Comparison of ENCODE assay signal across 8 cellular contexts in the genomic region with DNA sequence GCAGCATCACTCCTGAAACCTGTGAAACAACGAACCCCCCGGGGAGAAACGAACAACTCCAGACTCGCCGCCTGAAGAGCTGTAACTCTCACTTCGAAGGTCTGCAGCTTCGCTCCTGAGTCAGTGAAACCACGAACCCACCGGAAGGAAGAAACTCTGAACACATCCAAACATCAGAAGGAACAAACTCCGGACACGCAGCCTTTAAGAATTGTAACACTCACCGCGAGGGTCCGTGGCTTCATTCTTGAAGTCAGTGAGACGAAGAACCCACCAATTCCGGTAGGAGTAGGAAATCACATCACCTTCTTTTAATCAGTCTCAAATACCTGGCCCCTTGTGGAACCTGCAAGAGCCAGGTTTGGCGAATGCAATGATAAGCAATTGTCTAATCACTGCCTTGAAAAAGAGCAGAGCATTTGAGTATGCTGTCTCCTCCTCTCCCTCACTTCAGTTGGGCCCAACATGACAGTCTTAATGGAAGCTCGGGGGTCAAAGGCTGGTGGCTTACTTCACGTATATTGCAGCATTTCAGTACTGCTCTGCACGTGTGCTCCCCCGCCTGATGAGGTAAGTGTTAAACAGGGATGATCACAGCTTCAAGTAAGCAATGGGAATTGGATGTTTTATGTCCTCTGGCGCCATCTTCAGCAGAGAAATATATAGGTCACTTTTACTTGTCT. TPM values are rescaled to one million over a fixed set of nuclear protein-coding genes. Genes with fewer than 3 reads are reported as not detected.
DNase-seq lines count a peak whose midpoint lies in the region; ATAC-seq and TF ChIP-seq lines count a peak whose summit lies in the region.

No MANE protein-coding gene starts in this region.

- TF ChIP-seq CTCF in NB4 (IDR thresholded peaks at IDR 0.05; ENCODE audit: low read depth, low read length) (peak; percentile 39), glutamatergic neuron (IDR thresholded peaks at IDR 0.05; ENCODE audit: partially characterized antibody, unreplicated experiment) (peak; percentile 38)

- peak; percentile 20 for DNase-seq in activated CD4-positive, CD25-positive, alpha-beta regulatory T cell treated with anti-CD3 and anti-CD28 coated beads, Interleukin-2, amount 50 U/mL, for 16 hours (ENCODE audit: low read depth, low spot score)
- DNase-seq in activated CD4-positive, CD25-positive, alpha-beta regulatory T cell treated with anti-CD3 and anti-CD28 coated beads, Interleukin-2, amount 50 U/mL, for 72 hours, result no peak
- peak; percentile 96 for DNase-seq in NB4 (ENCODE audit: low read depth)
- peak; percentile 48 to 82 for DNase-seq in SJCRH30
- DNase-seq in activated naive CD4-positive, alpha-beta T cell treated with anti-CD3 and anti-CD28 coated beads, Interleukin-2, amount 50 U/mL, for 16 hours, result peak; percentile 58
- no peak for DNase-seq in glutamatergic neuron
- peak; percentile 90 for DNase-seq in renal cortical epithelial cell (ENCODE audit: low read depth)

- H3K36me3 ChIP-seq in SJCRH30, result no peaks in the 10 kb centered on the region

- H3K36me3 Mint-ChIP-seq in glutamatergic neuron (ENCODE audit: unreplicated experiment), result peaks cover 4% of the 10 kb centered on the region

- H3K27me3 Mint-ChIP-seq in glutamatergic neuron (ENCODE audit: unreplicated experiment), result no peaks in the 10 kb centered on the region

- no peaks in the 10 kb centered on the region for H3K4me1 ChIP-seq in SJCRH30

- H3K4me1 Mint-ChIP-seq in glutamatergic neuron (ENCODE audit: low read depth, unreplicated experiment), result no peaks in the 10 kb centered on the region

- no peak overlapping the region for H3K27ac ChIP-seq in SJCRH30

- H3K9me3 ChIP-seq in SJCRH30 (replicated peaks), result no peaks in the 10 kb centered on the region

- TF ChIP-seq POLR2A in NB4 (IDR thresholded peaks at IDR 0.05; ENCODE audit: extremely low read depth, insufficient read length), result no peak

- ATAC-seq in HG02642 (IDR thresholded peaks at IDR 0.05; ENCODE audit: poor library complexity, unreplicated experiment), result peak; percentile 88

- H3K27ac Mint-ChIP-seq in glutamatergic neuron (ENCODE audit: unreplicated experiment), result no peak overlapping the region

- no peak overlapping the region for H3K4me3 Mint-ChIP-seq in glutamatergic neuron (ENCODE audit: unreplicated experiment)

- peaks cover 1% of the 10 kb centered on the region for H3K9me3 Mint-ChIP-seq in glutamatergic neuron (ENCODE audit: unreplicated experiment)

- H3K4me3 ChIP-seq in NB4 (ENCODE audit: low read depth, low read length), result peak overlapping the region; percentile 58
- H3K4me3 ChIP-seq in SJCRH30, result no peak overlapping the region

- no peaks in the 10 kb centered on the region for H3K27me3 ChIP-seq in SJCRH30

RNA-seq across cellular contexts. Expression of a gene that starts 0.5 kb away (rescaled TPM):
- not detected in 2 replicates for total RNA-seq in SJCRH30 (2014; rRNA removed; shearing (Covaris generic))
- not detected for total RNA-seq in glutamatergic neuron (ENCODE audit: unreplicated experiment)
- not detected in 2 replicates for total RNA-seq in renal cortical epithelial cell

RNA-seq across cellular contexts. Expression of a gene that starts 58.0 kb away (rescaled TPM):
- 9.9 and 12.3 TPM in 2 replicates for total RNA-seq in SJCRH30 (2014; rRNA removed; shearing (Covaris generic))
- total RNA-seq in glutamatergic neuron (ENCODE audit: unreplicated experiment) (33.9 TPM), renal cortical epithelial cell (7.1 and 11.7 TPM in 2 replicates)

Comparison
In these comparisons a context has a peak if more than half of its experiments do, and no peak if none do; other contexts are left out.
1. DNase-seq: peak in activated CD4-positive, CD25-positive, alpha-beta regulatory T cell treated with anti-CD3 and anti-CD28 coated beads, Interleukin-2, amount 50 U/mL, for 16 hours (single experiment), NB4 (single experiment), SJCRH30 (2 of 2), activated naive CD4-positive, alpha-beta T cell treated with anti-CD3 and anti-CD28 coated beads, Interleukin-2, amount 50 U/mL, for 16 hours (single experiment) and renal cortical epithelial cell (single experiment); none in activated CD4-positive, CD25-positive, alpha-beta regulatory T cell treated with anti-CD3 and anti-CD28 coated beads, Interleukin-2, amount 50 U/mL, for 72 hours (single experiment) and glutamatergic neuron (single experiment).